ENCODE assay signal across 17 cellular contexts in genomic region chr3:115885621-115886020, GRCh38.
A peak's percentile ranks its signal among the peaks of the same experiment; 100 is the strongest.
DNase-seq lines count a peak whose midpoint lies in the region; ATAC-seq and TF ChIP-seq lines count a peak whose summit lies in the region.
"Had no signal": no experiment of that assay in that cellular context is flagged by ENCODE, and none has a peak within 500 bp of the region (broad histone marks: within the 10 kb centered on the region; RNA-seq: fewer than 3 reads in every experiment).

No MANE protein-coding gene starts in this region.

- H3K4me1 Mint-ChIP-seq in endothelial cell (ENCODE audit: unreplicated experiment), result no peaks in the 10 kb centered on the region
- H3K4me1 Mint-ChIP-seq: CD4-positive, alpha-beta memory T cell; stimulated activated memory B cell treated with anti-CD40 and anti-IgM and Interleukin-4, amounts not matched to agents 10 μg/mL and 1 μg/mL and 100 μg/mL, for 72 hours had no signal

- no peaks in the 10 kb centered on the region for H3K27me3 Mint-ChIP-seq in endothelial cell (ENCODE audit: unreplicated experiment)

- POLR2A ChIA-PET in HEK293 (lab: Yijun Ruan, JAX), result no interaction called here

- H3K4me1 ChIP-seq in HEK293 (ENCODE audit: control insufficient read depth, insufficient read depth, low read length), result no peaks in the 10 kb centered on the region
- H3K4me1 ChIP-seq: lower lobe of right lung, upper lobe of left lung had no signal

- DNase-seq in endothelial cell (ENCODE audit: low spot score) (peak; percentile 23), myocyte (ENCODE audit: low read depth) (peak; percentile 56), Right ventricle myocardium superior (no peak)
- DNase-seq in activated CD4-positive, alpha-beta T cell treated with anti-CD3 and anti-CD28 coated beads for 4 hours, result no peak
- DNase-seq: CD4-positive, alpha-beta memory T cell; hypothalamus; lower lobe of right lung; NCI-H446 treated with DMSO at 0.1 percent for 48 hours; upper lobe of left lung had no signal

- no peaks in the 10 kb centered on the region for H3K9me3 ChIP-seq in HEK293 (ENCODE audit: control insufficient read depth, insufficient read depth, low read depth, low read length)
- H3K9me3 ChIP-seq: lower lobe of right lung, upper lobe of left lung had no signal

- H3K36me3 ChIP-seq in HEK293 (ENCODE audit: control insufficient read depth in 2 of 2, insufficient read depth in 1 of 2, low read length in 2 of 2), result no peaks in the 10 kb centered on the region
- H3K36me3 ChIP-seq: lower lobe of right lung, upper lobe of left lung had no signal

- H3K4me3 Mint-ChIP-seq in endothelial cell (ENCODE audit: unreplicated experiment), result no peak overlapping the region
- H3K4me3 Mint-ChIP-seq: activated naive CD8-positive, alpha-beta T cell; CD4-positive, alpha-beta memory T cell; stimulated activated memory B cell treated with anti-CD40 and anti-IgM and Interleukin-4, amounts not matched to agents 10 μg/mL and 1 μg/mL and 100 μg/mL, for 72 hours had no signal

- intact Hi-C loops in Right ventricle myocardium superior (cut with DNase I), result no loop called here

- TF ChIP-seq CTCF in HEK293 (tag by site-specific recombination; IDR thresholded peaks at IDR 0.05) (no peak), endothelial cell (IDR thresholded peaks at IDR 0.05; ENCODE audit: unreplicated experiment) (no peak)

- CTCF ChIA-PET in HEK293 (lab: Yijun Ruan, JAX), result no interaction called here

- ATAC-seq in HG03378 (IDR thresholded peaks at IDR 0.05; ENCODE audit: unreplicated experiment) (no peak), HG03108 (IDR thresholded peaks at IDR 0.05; ENCODE audit: unreplicated experiment) (no peak), Right ventricle myocardium superior (ENCODE audit: poor library complexity) (no peak)
- ATAC-seq: lower lobe of right lung; Panc1; sciatic nerve; stimulated activated memory B cell treated with anti-CD40 and anti-IgM and Interleukin-4, amounts not matched to agents 10 μg/mL and 1 μg/mL and 100 μg/mL, for 72 hours had no signal

- H3K4me3 ChIP-seq in HEK293 (ENCODE audit: low read depth, low read length), result no peak overlapping the region
- H3K4me3 ChIP-seq: lower lobe of right lung, upper lobe of left lung had no signal

- no peak overlapping the region for H3K27ac ChIP-seq in HEK293 (ENCODE audit: extremely low read depth, low read depth, low read length)
- H3K27ac ChIP-seq: lower lobe of right lung, upper lobe of left lung had no signal

- no peaks in the 10 kb centered on the region for H3K36me3 Mint-ChIP-seq in endothelial cell (ENCODE audit: low read depth, unreplicated experiment)
- H3K36me3 Mint-ChIP-seq: activated naive CD8-positive, alpha-beta T cell; CD4-positive, alpha-beta memory T cell; stimulated activated memory B cell treated with anti-CD40 and anti-IgM and Interleukin-4, amounts not matched to agents 10 μg/mL and 1 μg/mL and 100 μg/mL, for 72 hours had no signal

- no peaks in the 10 kb centered on the region for H3K9me3 Mint-ChIP-seq in endothelial cell (ENCODE audit: unreplicated experiment)
- H3K9me3 Mint-ChIP-seq: stimulated activated memory B cell treated with anti-CD40 and anti-IgM and Interleukin-4, amounts not matched to agents 10 μg/mL and 1 μg/mL and 100 μg/mL, for 72 hours had no signal

- H3K27ac Mint-ChIP-seq in endothelial cell (ENCODE audit: unreplicated experiment), result no peak overlapping the region
- H3K27ac Mint-ChIP-seq: activated naive CD8-positive, alpha-beta T cell; CD4-positive, alpha-beta memory T cell; stimulated activated memory B cell treated with anti-CD40 and anti-IgM and Interleukin-4, amounts not matched to agents 10 μg/mL and 1 μg/mL and 100 μg/mL, for 72 hours had no signal

TF ChIP-seq in HEK293, 187 proteins besides CTCF, POLR2A, EP300 and RAD21:
- TF ChIP-seq SALL2 (tag by site-specific recombination; IDR thresholded peaks at IDR 0.05; ENCODE audit: borderline replicate concordance), result no peak
- peak; percentile 85 for TF ChIP-seq REST (tag by site-specific recombination; IDR thresholded peaks at IDR 0.05)
- no peak for TF ChIP-seq ZNF10 (tag by site-specific recombination; IDR thresholded peaks at IDR 0.05)

TF ChIP-seq in PFSK-1, 5 proteins besides CTCF, POLR2A, EP300 and RAD21:
- peak; percentile 76 to 92 for TF ChIP-seq REST (IDR thresholded peaks at IDR 0.05; ENCODE audit: insufficient read depth in 1 of 2, low read depth in 2 of 2, low read length in 2 of 2)
- no peak for TF ChIP-seq SIN3A (IDR thresholded peaks at IDR 0.05; ENCODE audit: borderline replicate concordance, insufficient read depth, low read length)

Comparison
In these comparisons a context has a peak if more than half of its experiments do, and no peak if none do; other contexts are left out.
1. DNase-seq: peak in endothelial cell (single experiment) and myocyte (single experiment); none in activated CD4-positive, alpha-beta T cell treated with anti-CD3 and anti-CD28 coated beads for 4 hours (0 of 2) and Right ventricle myocardium superior (single experiment).